ENCODE assay signal across 30 cellular contexts in genomic region chr18:50083708-50084107, GRCh38.
"Had no signal": no experiment of that assay in that cellular context is flagged by ENCODE, and none has a peak within 500 bp of the region (broad histone marks: within the 10 kb centered on the region; RNA-seq: fewer than 3 reads in every experiment).

No MANE protein-coding gene starts in this region.

- H3K36me3 ChIP-seq: ascending aorta, breast epithelium, cardiac muscle cell, esophagus muscularis mucosa, gastrocnemius medialis, heart left ventricle had no signal

- H3K9me3 ChIP-seq: ascending aorta, breast epithelium, esophagus muscularis mucosa, gastrocnemius medialis, heart left ventricle had no signal

- H3K9me3 Mint-ChIP-seq: activated CD4-positive, alpha-beta memory T cell treated with anti-CD3 and anti-CD28 coated beads for 36 hours; activated CD4-positive, alpha-beta T cell treated with anti-CD3 and anti-CD28 coated beads, Interleukin-2, amount 10 ng/mL, durations not matched to agents 24 days and 14 days; activated naive CD4-positive, alpha-beta T cell treated with anti-CD3 and anti-CD28 coated beads, Interleukin-2, amount 10 ng/mL, durations not matched to agents 7 days and 5 days; activated naive CD4-positive, alpha-beta T cell treated with anti-CD3 and anti-CD28 coated beads, Interleukin-2, amount 50 U/mL, for 72 hours; activated naive CD8-positive, alpha-beta T cell treated with anti-CD3 and anti-CD28 coated beads, Interleukin-2, amount 10 ng/mL, durations not matched to agents 7 days and 5 days; central memory CD8-positive, alpha-beta T cell; dendritic cell treated with granulocyte-macrophage colony-stimulating factor and Interleukin-4, amounts not matched to agents 40 ng/mL and 50 ng/mL, for 4 days had no signal

- DNase-seq: activated CD4-positive, alpha-beta memory T cell treated with anti-CD3 and anti-CD28 coated beads for 36 hours; activated CD4-positive, alpha-beta T cell treated with anti-CD3 and anti-CD28 coated beads for 36 hours; activated CD4-positive, alpha-beta T cell treated with anti-CD3 and anti-CD28 coated beads, Interleukin-2, amount 10 ng/mL, durations not matched to agents 24 days and 14 days; activated CD4-positive, CD25-positive, alpha-beta regulatory T cell; activated CD4-positive, CD25-positive, alpha-beta regulatory T cell treated with anti-CD3 and anti-CD28 coated beads, Interleukin-2, amount 50 U/mL, for 72 hours; activated CD8-positive, alpha-beta memory T cell treated with anti-CD3 and anti-CD28 coated beads, Interleukin-2, amount 10 ng/mL, durations not matched to agents 7 days and 5 days; activated CD8-positive, alpha-beta memory T cell treated with anti-CD3 and anti-CD28 coated beads, Interleukin-2, amount 50 U/mL, for 4 hours; activated CD8-positive, alpha-beta T cell treated with anti-CD3 and anti-CD28 coated beads, Interleukin-2, amount 10 ng/mL, durations not matched to agents 7 days and 5 days; activated gamma-delta T cell; activated naive CD4-positive, alpha-beta T cell; activated naive CD4-positive, alpha-beta T cell treated with anti-CD3 and anti-CD28 coated beads, Interleukin-2, amount 10 ng/mL, durations not matched to agents 7 days and 5 days; activated naive CD8-positive, alpha-beta T cell treated with anti-CD3 and anti-CD28 coated beads, Interleukin-2, amount 10 ng/mL, durations not matched to agents 7 days and 5 days; activated T-cell treated with anti-CD3 and anti-CD28 coated beads, Interleukin-2, amount 50 U/mL, for 1 hour; activated T-cell treated with anti-CD3 and anti-CD28 coated beads, Interleukin-2, amount 50 U/mL, for 72 hours; dorsolateral prefrontal cortex; effector memory CD4-positive, alpha-beta T cell; foreskin keratinocyte; gastrocnemius medialis; glutamatergic neuron; heart left ventricle; T-helper 2 cell had no signal

- H3K4me3 Mint-ChIP-seq: activated CD4-positive, alpha-beta memory T cell treated with anti-CD3 and anti-CD28 coated beads for 36 hours; activated CD4-positive, alpha-beta T cell treated with anti-CD3 and anti-CD28 coated beads for 36 hours; activated CD4-positive, alpha-beta T cell treated with anti-CD3 and anti-CD28 coated beads, Interleukin-2, amount 10 ng/mL, durations not matched to agents 24 days and 14 days; activated CD8-positive, alpha-beta memory T cell treated with anti-CD3 and anti-CD28 coated beads, Interleukin-2, amount 10 ng/mL, durations not matched to agents 7 days and 5 days; activated CD8-positive, alpha-beta T cell treated with anti-CD3 and anti-CD28 coated beads, Interleukin-2, amount 10 ng/mL, durations not matched to agents 7 days and 5 days; activated naive CD4-positive, alpha-beta T cell treated with anti-CD3 and anti-CD28 coated beads, Interleukin-2, amount 10 ng/mL, durations not matched to agents 7 days and 5 days; activated naive CD8-positive, alpha-beta T cell treated with anti-CD3 and anti-CD28 coated beads, Interleukin-2, amount 10 ng/mL, durations not matched to agents 7 days and 5 days; activated T-cell treated with anti-CD3 and anti-CD28 coated beads, Interleukin-2, amount 50 U/mL, for 72 hours; brain; central memory CD8-positive, alpha-beta T cell; dendritic cell treated with granulocyte-macrophage colony-stimulating factor and Interleukin-4, amounts not matched to agents 40 ng/mL and 50 ng/mL, for 4 days had no signal

- H3K36me3 Mint-ChIP-seq: activated CD4-positive, alpha-beta memory T cell treated with anti-CD3 and anti-CD28 coated beads for 36 hours; activated CD8-positive, alpha-beta memory T cell treated with anti-CD3 and anti-CD28 coated beads, Interleukin-2, amount 10 ng/mL, durations not matched to agents 7 days and 5 days; activated naive CD4-positive, alpha-beta T cell treated with anti-CD3 and anti-CD28 coated beads, Interleukin-2, amount 10 ng/mL, durations not matched to agents 7 days and 5 days; activated naive CD4-positive, alpha-beta T cell treated with anti-CD3 and anti-CD28 coated beads, Interleukin-2, amount 50 U/mL, for 72 hours; activated naive CD8-positive, alpha-beta T cell treated with anti-CD3 and anti-CD28 coated beads, Interleukin-2, amount 10 ng/mL, durations not matched to agents 7 days and 5 days; brain had no signal

- ATAC-seq: activated CD4-positive, alpha-beta T cell treated with anti-CD3 and anti-CD28 coated beads for 36 hours; activated CD8-positive, alpha-beta memory T cell treated with anti-CD3 and anti-CD28 coated beads, Interleukin-2, amount 10 ng/mL, durations not matched to agents 7 days and 5 days; activated CD8-positive, alpha-beta T cell treated with anti-CD3 and anti-CD28 coated beads, Interleukin-2, amount 10 ng/mL, durations not matched to agents 7 days and 5 days; activated naive CD4-positive, alpha-beta T cell treated with anti-CD3 and anti-CD28 coated beads, Interleukin-2, amount 50 U/mL, for 72 hours; activated T-cell treated with anti-CD3 and anti-CD28 coated beads, Interleukin-2, amount 50 U/mL, for 72 hours; foreskin keratinocyte; gastrocnemius medialis; heart left ventricle had no signal

- H3K4me3 ChIP-seq: ascending aorta, breast epithelium, cardiac muscle cell, coronary artery, dorsolateral prefrontal cortex, esophagus muscularis mucosa, gastrocnemius medialis, heart left ventricle had no signal

- H3K4me1 Mint-ChIP-seq: activated CD4-positive, alpha-beta T cell treated with anti-CD3 and anti-CD28 coated beads for 36 hours; activated CD4-positive, alpha-beta T cell treated with anti-CD3 and anti-CD28 coated beads, Interleukin-2, amount 10 ng/mL, durations not matched to agents 24 days and 14 days; activated CD8-positive, alpha-beta memory T cell treated with anti-CD3 and anti-CD28 coated beads, Interleukin-2, amount 10 ng/mL, durations not matched to agents 7 days and 5 days; activated naive CD4-positive, alpha-beta T cell treated with anti-CD3 and anti-CD28 coated beads, Interleukin-2, amount 10 ng/mL, durations not matched to agents 7 days and 5 days; activated naive CD8-positive, alpha-beta T cell treated with anti-CD3 and anti-CD28 coated beads, Interleukin-2, amount 10 ng/mL, durations not matched to agents 7 days and 5 days; central memory CD8-positive, alpha-beta T cell had no signal

- H3K27me3 ChIP-seq: ascending aorta, breast epithelium, esophagus muscularis mucosa, gastrocnemius medialis, heart left ventricle had no signal

- H3K27ac Mint-ChIP-seq: activated CD4-positive, alpha-beta memory T cell treated with anti-CD3 and anti-CD28 coated beads for 36 hours; activated CD4-positive, alpha-beta T cell treated with anti-CD3 and anti-CD28 coated beads for 36 hours; activated CD4-positive, alpha-beta T cell treated with anti-CD3 and anti-CD28 coated beads, Interleukin-2, amount 10 ng/mL, durations not matched to agents 24 days and 14 days; activated CD8-positive, alpha-beta memory T cell treated with anti-CD3 and anti-CD28 coated beads, Interleukin-2, amount 10 ng/mL, durations not matched to agents 7 days and 5 days; activated CD8-positive, alpha-beta T cell treated with anti-CD3 and anti-CD28 coated beads, Interleukin-2, amount 10 ng/mL, durations not matched to agents 7 days and 5 days; activated naive CD4-positive, alpha-beta T cell treated with anti-CD3 and anti-CD28 coated beads, Interleukin-2, amount 10 ng/mL, durations not matched to agents 7 days and 5 days; activated naive CD4-positive, alpha-beta T cell treated with anti-CD3 and anti-CD28 coated beads, Interleukin-2, amount 50 U/mL, for 72 hours; activated naive CD8-positive, alpha-beta T cell treated with anti-CD3 and anti-CD28 coated beads, Interleukin-2, amount 10 ng/mL, durations not matched to agents 7 days and 5 days; activated T-cell treated with anti-CD3 and anti-CD28 coated beads, Interleukin-2, amount 50 U/mL, for 72 hours; brain; dendritic cell treated with granulocyte-macrophage colony-stimulating factor and Interleukin-4, amounts not matched to agents 40 ng/mL and 50 ng/mL, for 4 days had no signal

- H3K27ac ChIP-seq: ascending aorta, breast epithelium, cardiac muscle cell, coronary artery, dorsolateral prefrontal cortex, esophagus muscularis mucosa, foreskin keratinocyte, gastrocnemius medialis, heart left ventricle had no signal

- H3K4me1 ChIP-seq: breast epithelium had no signal

- H3K27me3 Mint-ChIP-seq: dendritic cell treated with granulocyte-macrophage colony-stimulating factor and Interleukin-4, amounts not matched to agents 40 ng/mL and 50 ng/mL, for 4 days had no signal
